Comparison of ENCODE assay signal across 1 cellular context in the genomic region with DNA sequence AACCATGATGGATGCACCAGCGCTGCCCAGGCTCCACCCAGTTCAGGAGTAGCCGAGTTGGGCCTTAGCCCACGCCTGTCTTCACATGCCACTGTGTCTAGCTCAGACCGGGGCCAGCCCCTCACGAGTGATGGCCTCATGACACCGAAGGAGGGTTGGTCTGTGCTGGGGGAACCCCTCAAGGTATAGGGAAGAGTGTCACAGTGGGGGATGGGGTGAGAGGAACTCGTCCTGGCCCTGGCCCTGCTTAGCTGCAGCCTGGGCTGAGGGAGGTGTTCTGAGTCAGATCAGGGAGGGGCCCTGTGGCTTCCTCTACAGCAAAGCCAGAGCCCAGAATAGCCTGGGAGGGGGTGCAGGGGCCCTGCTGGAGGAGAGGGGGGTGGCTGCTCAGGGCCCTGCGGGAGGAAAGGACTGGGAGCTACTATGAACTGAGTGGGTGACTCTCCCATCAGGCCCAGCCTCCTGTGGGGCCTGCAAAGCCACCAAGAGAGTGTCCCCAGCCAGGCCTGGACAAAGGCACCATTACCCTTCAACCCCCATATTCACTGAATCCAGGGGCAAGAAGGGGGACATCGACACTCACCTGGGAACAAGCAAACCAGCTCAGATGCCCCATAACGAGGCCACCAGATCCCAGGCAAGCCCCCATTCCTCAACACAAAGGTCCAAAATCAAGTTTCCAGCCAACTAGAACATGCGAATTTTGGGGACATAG.
TF ChIP-seq lines count a peak whose summit lies in the region.

No MANE protein-coding gene starts in this region.

TF ChIP-seq in K562, 482 proteins besides CTCF, POLR2A, EP300 and RAD21 (continued from another document and continues in another):
- no peak for TF ChIP-seq HMBOX1 (IDR thresholded peaks at IDR 0.05)
- TF ChIP-seq SRF (CRISPR knock-in tag; IDR thresholded peaks at IDR 0.05): 0 out of 4 replicates have a peak, but pooled peaks of 1 of the 2 experiments have one; percentile 69
- TF ChIP-seq PHF21A (IDR thresholded peaks at IDR 0.05; ENCODE audit: borderline replicate concordance, low read depth): peak; percentile 29; the same call in 1 of the 2 replicates
- no peak for TF ChIP-seq BDP1 (IDR thresholded peaks at IDR 0.05; ENCODE audit: insufficient read depth, insufficient read length)
- no peak for TF ChIP-seq DDX20 (tag; IDR thresholded peaks at IDR 0.05; ENCODE audit: low read depth)
- no peak for TF ChIP-seq ZNF444 (CRISPR knock-in tag; IDR thresholded peaks at IDR 0.05)
- TF ChIP-seq ZSCAN29 (IDR thresholded peaks at IDR 0.05): no peak
- TF ChIP-seq, protein P1, sequence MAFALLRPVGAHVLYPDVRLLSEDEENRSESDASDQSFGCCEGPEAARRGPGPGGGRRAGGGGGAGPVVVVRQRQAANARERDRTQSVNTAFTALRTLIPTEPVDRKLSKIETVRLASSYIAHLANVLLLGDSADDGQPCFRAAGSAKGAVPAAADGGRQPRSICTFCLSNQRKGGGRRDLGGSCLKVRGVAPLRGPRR (CRISPR knock-in tag; IDR thresholded peaks at IDR 0.05): no peak
- TF ChIP-seq SOX6 (IDR thresholded peaks at IDR 0.05): no peak
- TF ChIP-seq CUX1 (CRISPR knock-in tag; IDR thresholded peaks at IDR 0.05): no peak
- no peak for TF ChIP-seq CBFA2T2 (conservative IDR thresholded peaks at IDR 0.05)
- TF ChIP-seq KLF13 (tag; IDR thresholded peaks at IDR 0.05; ENCODE audit: borderline replicate concordance, low read depth): no peak
- no peak for TF ChIP-seq MEF2D (tag; conservative IDR thresholded peaks at IDR 0.05; ENCODE audit: low read depth)
- TF ChIP-seq, protein P2, sequence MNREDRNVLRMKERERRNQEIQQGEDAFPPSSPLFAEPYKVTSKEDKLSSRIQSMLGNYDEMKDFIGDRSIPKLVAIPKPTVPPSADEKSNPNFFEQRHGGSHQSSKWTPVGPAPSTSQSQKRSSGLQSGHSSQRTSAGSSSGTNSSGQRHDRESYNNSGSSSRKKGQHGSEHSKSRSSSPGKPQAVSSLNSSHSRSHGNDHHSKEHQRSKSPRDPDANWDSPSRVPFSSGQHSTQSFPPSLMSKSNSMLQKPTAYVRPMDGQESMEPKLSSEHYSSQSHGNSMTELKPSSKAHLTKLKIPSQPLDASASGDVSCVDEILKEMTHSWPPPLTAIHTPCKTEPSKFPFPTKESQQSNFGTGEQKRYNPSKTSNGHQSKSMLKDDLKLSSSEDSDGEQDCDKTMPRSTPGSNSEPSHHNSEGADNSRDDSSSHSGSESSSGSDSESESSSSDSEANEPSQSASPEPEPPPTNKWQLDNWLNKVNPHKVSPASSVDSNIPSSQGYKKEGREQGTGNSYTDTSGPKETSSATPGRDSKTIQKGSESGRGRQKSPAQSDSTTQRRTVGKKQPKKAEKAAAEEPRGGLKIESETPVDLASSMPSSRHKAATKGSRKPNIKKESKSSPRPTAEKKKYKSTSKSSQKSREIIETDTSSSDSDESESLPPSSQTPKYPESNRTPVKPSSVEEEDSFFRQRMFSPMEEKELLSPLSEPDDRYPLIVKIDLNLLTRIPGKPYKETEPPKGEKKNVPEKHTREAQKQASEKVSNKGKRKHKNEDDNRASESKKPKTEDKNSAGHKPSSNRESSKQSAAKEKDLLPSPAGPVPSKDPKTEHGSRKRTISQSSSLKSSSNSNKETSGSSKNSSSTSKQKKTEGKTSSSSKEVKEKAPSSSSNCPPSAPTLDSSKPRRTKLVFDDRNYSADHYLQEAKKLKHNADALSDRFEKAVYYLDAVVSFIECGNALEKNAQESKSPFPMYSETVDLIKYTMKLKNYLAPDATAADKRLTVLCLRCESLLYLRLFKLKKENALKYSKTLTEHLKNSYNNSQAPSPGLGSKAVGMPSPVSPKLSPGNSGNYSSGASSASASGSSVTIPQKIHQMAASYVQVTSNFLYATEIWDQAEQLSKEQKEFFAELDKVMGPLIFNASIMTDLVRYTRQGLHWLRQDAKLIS (CRISPR knock-in tag; IDR thresholded peaks at IDR 0.05): no peak
- no peak for TF ChIP-seq KAT7 (CRISPR knock-in tag; IDR thresholded peaks at IDR 0.05; ENCODE audit: borderline replicate concordance)
- no peak for TF ChIP-seq BACH1 (tag; IDR thresholded peaks at IDR 0.05)
- TF ChIP-seq ZNF239 (CRISPR knock-in tag; IDR thresholded peaks at IDR 0.05): no peak
- no peak for TF ChIP-seq RBM34 (IDR thresholded peaks at IDR 0.05; ENCODE audit: borderline replicate concordance, insufficient read depth, low read length)
- TF ChIP-seq EGR1 (conservative IDR thresholded peaks at IDR 0.05): peak; percentile 39; the same call in 1 of the 2 replicates
- no peak for TF ChIP-seq SAFB2 (IDR thresholded peaks at IDR 0.05; ENCODE audit: borderline replicate concordance, low read depth, low read length, severe bottlenecking)
- TF ChIP-seq ZFP36 (IDR thresholded peaks at IDR 0.05; ENCODE audit: low read depth, low read length, partially characterized antibody): peak; percentile 36
- 0 out of 4 replicates have a peak, but pooled peaks of 1 of the 2 experiments have one; percentile 15 for TF ChIP-seq UBTF (IDR thresholded peaks at IDR 0.05; ENCODE audit: borderline replicate concordance in 1 of 2, low read depth in 2 of 2, low read length in 2 of 2)
- TF ChIP-seq SMAD4 (CRISPR knock-in tag; conservative IDR thresholded peaks at IDR 0.05): no peak
- TF ChIP-seq ZBTB9 (CRISPR knock-in tag; IDR thresholded peaks at IDR 0.05): no peak
- TF ChIP-seq GTF2F1 (IDR thresholded peaks at IDR 0.05; ENCODE audit: low read depth, low read length): no peak; the same call in 1 of the 2 replicates
- TF ChIP-seq ZNF23 (CRISPR knock-in tag; IDR thresholded peaks at IDR 0.05): no peak
- 0 out of 4 replicates have a peak, but pooled peaks of 1 of the 2 experiments have one; percentile 16 for TF ChIP-seq SIX5 (IDR thresholded peaks at IDR 0.05; ENCODE audit: borderline replicate concordance in 1 of 2, insufficient read depth in 1 of 2, low read depth in 1 of 2, low read length in 2 of 2)
- peak; percentile 76 for TF ChIP-seq JUND (IDR thresholded peaks at IDR 0.05; ENCODE audit: borderline replicate concordance, low read depth, low read length)
- peak; percentile 83; the same call in 2 of the 3 replicates for TF ChIP-seq JUND (tag; IDR thresholded peaks at IDR 0.05; ENCODE audit: borderline replicate concordance, low read depth, low read length)
- no peak for TF ChIP-seq ZNF408 (CRISPR knock-in tag; IDR thresholded peaks at IDR 0.05; ENCODE audit: low read depth)
- TF ChIP-seq BRF1 (IDR thresholded peaks at IDR 0.05; ENCODE audit: borderline replicate concordance, extremely low read depth, insufficient read length): no peak
- no peak for TF ChIP-seq LARP7 (IDR thresholded peaks at IDR 0.05)
- TF ChIP-seq HOXB6 (CRISPR knock-in tag; IDR thresholded peaks at IDR 0.05; ENCODE audit: borderline replicate concordance): no peak
- TF ChIP-seq JUNB (CRISPR knock-in tag; conservative IDR thresholded peaks at IDR 0.05): no peak
- TF ChIP-seq, protein P3, sequence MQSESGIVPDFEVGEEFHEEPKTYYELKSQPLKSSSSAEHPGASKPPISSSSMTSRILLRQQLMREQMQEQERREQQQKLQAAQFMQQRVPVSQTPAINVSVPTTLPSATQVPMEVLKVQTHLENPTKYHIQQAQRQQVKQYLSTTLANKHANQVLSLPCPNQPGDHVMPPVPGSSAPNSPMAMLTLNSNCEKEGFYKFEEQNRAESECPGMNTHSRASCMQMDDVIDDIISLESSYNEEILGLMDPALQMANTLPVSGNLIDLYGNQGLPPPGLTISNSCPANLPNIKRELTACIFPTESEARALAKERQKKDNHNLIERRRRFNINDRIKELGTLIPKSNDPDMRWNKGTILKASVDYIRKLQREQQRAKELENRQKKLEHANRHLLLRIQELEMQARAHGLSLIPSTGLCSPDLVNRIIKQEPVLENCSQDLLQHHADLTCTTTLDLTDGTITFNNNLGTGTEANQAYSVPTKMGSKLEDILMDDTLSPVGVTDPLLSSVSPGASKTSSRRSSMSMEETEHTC (IDR thresholded peaks at IDR 0.05): no peak
- TF ChIP-seq BHLHE40 (IDR thresholded peaks at IDR 0.05; ENCODE audit: low read length): peak; percentile 74; the same call in 1 of the 2 replicates
- no peak for TF ChIP-seq ATF7 (IDR thresholded peaks at IDR 0.05)
- TF ChIP-seq PRPF4 (IDR thresholded peaks at IDR 0.05; ENCODE audit: insufficient read depth, low read depth, low read length, poor library complexity, severe bottlenecking): no peak
